23 cellular contexts compared by ENCODE assay signal in the genomic region with DNA sequence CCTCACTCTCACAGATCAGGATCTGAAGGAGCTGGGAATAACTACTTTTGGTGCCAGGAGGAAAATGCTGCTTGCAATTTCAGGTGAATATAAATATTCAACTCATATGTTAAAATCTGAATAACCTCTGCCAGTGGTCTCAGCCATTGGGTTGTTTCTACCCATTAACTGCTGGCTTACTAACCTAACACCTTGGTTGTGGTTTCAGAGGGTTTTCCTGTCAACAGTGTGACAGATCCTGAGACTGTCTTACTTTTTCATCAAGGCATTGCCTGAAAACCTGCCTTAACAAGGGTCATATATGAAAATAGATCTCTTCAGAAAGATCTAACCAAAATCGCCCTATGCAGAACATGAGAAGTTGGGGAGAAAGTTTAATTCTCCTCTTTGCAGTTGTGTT.
A peak's percentile ranks its signal among the peaks of the same experiment; 100 is the strongest.
DNase-seq lines count a peak whose midpoint lies in the region; ATAC-seq and TF ChIP-seq lines count a peak whose summit lies in the region.
"Had no signal": no experiment of that assay in that cellular context is flagged by ENCODE, and none has a peak within 500 bp of the region (broad histone marks: within the 10 kb centered on the region; RNA-seq: fewer than 3 reads in every experiment).

No MANE protein-coding gene starts in this region.

- H3K9me3 Mint-ChIP-seq in osteocyte (ENCODE audit: unreplicated experiment): no peaks in the 10 kb centered on the region
- H3K9me3 Mint-ChIP-seq: activated CD4-positive, alpha-beta T cell treated with anti-CD3 and anti-CD28 coated beads, Interleukin-2, amount 10 ng/mL, durations not matched to agents 7 days and 5 days; activated naive CD4-positive, alpha-beta T cell treated with anti-CD3 and anti-CD28 coated beads, Interleukin-2, amount 50 U/mL, for 72 hours; CD4-positive, alpha-beta T cell; memory B cell; natural killer cell treated with Interleukin-12 subunit alpha and Interleukin-12 subunit beta and Interleukin-15 and Interleukin-18, amount 100 ng/mL, for 72 hours; stimulated activated memory B cell treated with anti-CD40 and anti-IgM and Interleukin-4, amounts not matched to agents 10 μg/mL and 1 μg/mL and 100 μg/mL, for 72 hours; T-helper 1 cell treated with Interleukin-12 subunit alpha and Interleukin-12 subunit beta and Interleukin-4 antibody, amounts not matched to agents 30 μg/mL and 1 μg/mL, for 36 hours had no signal

- POLR2A ChIA-PET in PC-3 (lab: Charles Lee; ENCODE audit: unreplicated experiment): no interaction called here

- H2AFZ ChIP-seq in PC-3 (ENCODE audit: low read length) (no peak overlapping the region), neuronal stem cell (ENCODE audit: low read length) (no peak overlapping the region)

- H3K4me2 ChIP-seq in PC-3 (ENCODE audit: low read length) (peak overlapping the region; percentile 71), neuronal stem cell (ENCODE audit: insufficient read depth, low read length, poor library complexity, severe bottlenecking) (no peak overlapping the region)

- H3K23ac ChIP-seq in neuronal stem cell (ENCODE audit: low read depth, low read length, poor library complexity): no peak overlapping the region

- H2BK5ac ChIP-seq in neuronal stem cell (ENCODE audit: low read length): no peak overlapping the region

- no peak for DNase-seq in PC-3
- DNase-seq in epithelial cell of prostate (ENCODE audit: low read depth, low spot score): no peak
- DNase-seq in osteocyte (ENCODE audit: extremely low spot score, unreplicated experiment): no peak
- no peak for DNase-seq in neuronal stem cell (ENCODE audit: low spot score)
- no peak for DNase-seq in LoVo (ENCODE audit: low spot score)
- no peak for DNase-seq in activated CD4-positive, CD25-positive, alpha-beta regulatory T cell treated with anti-CD3 and anti-CD28 coated beads, Interleukin-2, amount 50 U/mL, for 72 hours
- DNase-seq: activated CD4-positive, alpha-beta T cell treated with anti-CD3 and anti-CD28 coated beads, Interleukin-2, amount 10 ng/mL, durations not matched to agents 7 days and 5 days; CD4-positive, alpha-beta T cell; DMS 273 treated with DMSO at 0.1 percent for 48 hours; NCI-H1417; NCI-H2107; SJCRH30 had no signal

- H3K9me2 ChIP-seq in PC-3 (replicated peaks; ENCODE audit: low read length): no peaks in the 10 kb centered on the region

- no CpG with 5 or more reads among the region's 1 CpG for WGBS in neuronal stem cell (ENCODE audit: extremely low coverage in 2 of 2, insufficient read length in 2 of 2, insufficient replicate concordance in 1 of 2), 2 donors

- peaks cover 13% of the 10 kb centered on the region for H3F3A ChIP-seq in PC-3 (ENCODE audit: low read length, unreplicated experiment)

- H3K36me3 ChIP-seq in PC-3 (ENCODE audit: low read depth, low read length): no peaks in the 10 kb centered on the region
- H3K36me3 ChIP-seq in neuronal stem cell (replicated peaks in 1 of 2; ENCODE audit: control insufficient read depth in 2 of 2, insufficient read depth in 2 of 2, low read length in 2 of 2): no peaks in the 10 kb centered on the region
- H3K36me3 ChIP-seq: SJCRH30, thoracic aorta had no signal

- ATAC-seq in GM18909 (IDR thresholded peaks at IDR 0.05; ENCODE audit: poor library complexity, unreplicated experiment) (peak; percentile 63), PC-3 (peak; percentile 4), HG03342 (IDR thresholded peaks at IDR 0.05; ENCODE audit: unreplicated experiment) (no peak)
- ATAC-seq: Panc1; sciatic nerve; stimulated activated memory B cell treated with anti-CD40 and anti-IgM and Interleukin-4, amounts not matched to agents 10 μg/mL and 1 μg/mL and 100 μg/mL, for 72 hours had no signal

- peaks cover 66% of the 10 kb centered on the region for H3K4me1 Mint-ChIP-seq in osteocyte (ENCODE audit: unreplicated experiment)
- H3K4me1 Mint-ChIP-seq: memory B cell; stimulated activated memory B cell treated with anti-CD40 and anti-IgM and Interleukin-4, amounts not matched to agents 10 μg/mL and 1 μg/mL and 100 μg/mL, for 72 hours had no signal

- intact Hi-C loops in PC-3 (cut with micrococcal nuclease): loop anchor here (1.0 to 2.0 kb wide), 3 partner anchors 9 to 36 kb away; no protein-coding TSS in a partner anchor

- H2BK15ac ChIP-seq in neuronal stem cell (ENCODE audit: low read length): no peak overlapping the region

- peak overlapping the region; percentile 78 for H3K27ac Mint-ChIP-seq in osteocyte (ENCODE audit: unreplicated experiment)
- H3K27ac Mint-ChIP-seq: activated CD4-positive, alpha-beta T cell treated with anti-CD3 and anti-CD28 coated beads, Interleukin-2, amount 10 ng/mL, durations not matched to agents 7 days and 5 days; activated naive CD4-positive, alpha-beta T cell treated with anti-CD3 and anti-CD28 coated beads, Interleukin-2, amount 50 U/mL, for 72 hours; CD4-positive, alpha-beta T cell; memory B cell; natural killer cell treated with Interleukin-12 subunit alpha and Interleukin-12 subunit beta and Interleukin-15 and Interleukin-18, amount 100 ng/mL, for 72 hours; stimulated activated memory B cell treated with anti-CD40 and anti-IgM and Interleukin-4, amounts not matched to agents 10 μg/mL and 1 μg/mL and 100 μg/mL, for 72 hours; T-helper 1 cell treated with Interleukin-12 subunit alpha and Interleukin-12 subunit beta and Interleukin-4 antibody, amounts not matched to agents 30 μg/mL and 1 μg/mL, for 36 hours had no signal

- no peaks in the 10 kb centered on the region for H3K27me3 Mint-ChIP-seq in osteocyte (ENCODE audit: unreplicated experiment)
- H3K27me3 Mint-ChIP-seq: activated CD4-positive, alpha-beta T cell treated with anti-CD3 and anti-CD28 coated beads, Interleukin-2, amount 10 ng/mL, durations not matched to agents 7 days and 5 days; natural killer cell treated with Interleukin-12 subunit alpha and Interleukin-12 subunit beta and Interleukin-15 and Interleukin-18, amount 100 ng/mL, for 72 hours; stimulated activated memory B cell treated with anti-CD40 and anti-IgM and Interleukin-4, amounts not matched to agents 10 μg/mL and 1 μg/mL and 100 μg/mL, for 72 hours had no signal

- H3K4ac ChIP-seq in neuronal stem cell (ENCODE audit: low read length): no peak overlapping the region

- H4K91ac ChIP-seq in neuronal stem cell (ENCODE audit: low read depth, low read length, poor library complexity): no peak overlapping the region

- H3K4me3 ChIP-seq in PC-3 (ENCODE audit: low read length) (peak overlapping the region; percentile 12; the same call in 1 of the 2 replicates), neuronal stem cell (ENCODE audit: low read length in 2 of 2) (no peak overlapping the region)
- H3K4me3 ChIP-seq: ascending aorta, SJCRH30, thoracic aorta had no signal

- TF ChIP-seq CTCF in PC-3 (conservative IDR thresholded peaks at IDR 0.05; ENCODE audit: low read depth, low read length): no peak
- no peak for TF ChIP-seq CTCF in osteocyte (IDR thresholded peaks at IDR 0.05)

- H4K20me1 ChIP-seq in PC-3 (ENCODE audit: low read length): no peaks in the 10 kb centered on the region

- H3K14ac ChIP-seq in neuronal stem cell (ENCODE audit: low read length): no peak overlapping the region

- H3K27ac ChIP-seq in PC-3 (ENCODE audit: low read length): peak overlapping the region; percentile 81
- peak overlapping the region; percentile 59 for H3K27ac ChIP-seq in epithelial cell of prostate
- no peak overlapping the region for H3K27ac ChIP-seq in neuronal stem cell (replicated peaks; ENCODE audit: low read length)
- H3K27ac ChIP-seq: ascending aorta, SJCRH30, thoracic aorta had no signal

- H3K36me3 Mint-ChIP-seq in osteocyte (ENCODE audit: unreplicated experiment): peaks cover 21% of the 10 kb centered on the region
- H3K36me3 Mint-ChIP-seq: activated naive CD4-positive, alpha-beta T cell treated with anti-CD3 and anti-CD28 coated beads, Interleukin-2, amount 50 U/mL, for 72 hours; memory B cell; natural killer cell treated with Interleukin-12 subunit alpha and Interleukin-12 subunit beta and Interleukin-15 and Interleukin-18, amount 100 ng/mL, for 72 hours; stimulated activated memory B cell treated with anti-CD40 and anti-IgM and Interleukin-4, amounts not matched to agents 10 μg/mL and 1 μg/mL and 100 μg/mL, for 72 hours had no signal

- no peaks in the 10 kb centered on the region for H3K79me2 ChIP-seq in PC-3 (ENCODE audit: low read length)

- H3K18ac ChIP-seq in neuronal stem cell (ENCODE audit: low read length): no peak overlapping the region

- H3K4me1 ChIP-seq in PC-3 (ENCODE audit: insufficient read depth, low read length): peaks cover 49% of the 10 kb centered on the region
- peaks cover 4 to 21% of the 10 kb centered on the region in 2 donors for H3K4me1 ChIP-seq in neuronal stem cell (ENCODE audit: control insufficient read depth in 2 of 2, insufficient read depth in 1 of 2, low read depth in 1 of 2, low read length in 2 of 2)

- H3K4me3 Mint-ChIP-seq in osteocyte (ENCODE audit: unreplicated experiment): no peak overlapping the region
- H3K4me3 Mint-ChIP-seq: activated CD4-positive, alpha-beta T cell treated with anti-CD3 and anti-CD28 coated beads, Interleukin-2, amount 10 ng/mL, durations not matched to agents 7 days and 5 days; CD4-positive, alpha-beta T cell; memory B cell; natural killer cell treated with Interleukin-12 subunit alpha and Interleukin-12 subunit beta and Interleukin-15 and Interleukin-18, amount 100 ng/mL, for 72 hours; stimulated activated memory B cell treated with anti-CD40 and anti-IgM and Interleukin-4, amounts not matched to agents 10 μg/mL and 1 μg/mL and 100 μg/mL, for 72 hours; T-helper 1 cell treated with Interleukin-12 subunit alpha and Interleukin-12 subunit beta and Interleukin-4 antibody, amounts not matched to agents 30 μg/mL and 1 μg/mL, for 36 hours had no signal

- no peak overlapping the region for H2AK5ac ChIP-seq in neuronal stem cell (ENCODE audit: low read depth, low read length)

- no peak overlapping the region for H2BK120ac ChIP-seq in neuronal stem cell (ENCODE audit: low read depth, low read length)

- H3K27me3 ChIP-seq in PC-3 (ENCODE audit: low read length) (no peaks in the 10 kb centered on the region), neuronal stem cell (ENCODE audit: control insufficient read depth in 3 of 3, insufficient read depth in 3 of 3, low read depth in 1 of 3, low read length in 3 of 3) (no peaks in the 10 kb centered on the region)
- H3K27me3 ChIP-seq: ascending aorta, SJCRH30 had no signal

- H3K79me1 ChIP-seq in neuronal stem cell (ENCODE audit: low read depth, low read length): no peaks in the 10 kb centered on the region

- no peaks in the 10 kb centered on the region for H3K9me3 ChIP-seq in PC-3 (ENCODE audit: low read length)
- no peaks in the 10 kb centered on the region for H3K9me3 ChIP-seq in neuronal stem cell (replicated peaks in 1 of 2; ENCODE audit: control insufficient read depth in 2 of 2, insufficient read depth in 1 of 2, low read depth in 1 of 2, low read length in 2 of 2)
- H3K9me3 ChIP-seq: ascending aorta, SJCRH30, thoracic aorta had no signal

- no peak overlapping the region for H4K8ac ChIP-seq in neuronal stem cell (ENCODE audit: low read depth, low read length)

- no peak overlapping the region for H2BK12ac ChIP-seq in neuronal stem cell (ENCODE audit: low read length)

- H3K9ac ChIP-seq in PC-3 (ENCODE audit: low read length) (peak overlapping the region; percentile 13), neuronal stem cell (ENCODE audit: low read depth, low read length, poor library complexity) (no peak overlapping the region)

- CTCF ChIA-PET in PC-3 (lab: Charles Lee): no interaction called here

- no TSS peak for BruUV-seq in PC-3 (replicated peaks; lab: Mats Ljungman, UMichigan)
